ENCODE assay signal across 8 cellular contexts in genomic region chr17:17001874-17002520, GRCh38. TPM values are rescaled to one million over a fixed set of nuclear protein-coding genes. Genes with fewer than 3 reads are reported as not detected.
DNase-seq lines count a peak whose midpoint lies in the region; ATAC-seq, FAIRE-seq and TF ChIP-seq lines count a peak whose summit lies in the region.

No MANE protein-coding gene starts in this region.

- FAIRE-seq in GM19239 (lab: Jason Lieb, UNC) (peak; percentile 68), pancreas (lab: Jason Lieb, UNC) (no peak)

- no peaks in the 10 kb centered on the region for H3F3A ChIP-seq in Loucy (ENCODE audit: low read depth)

- H3K27me3 ChIP-seq in Loucy (ENCODE audit: insufficient read depth, low read length, poor library complexity, severe bottlenecking), result no peaks in the 10 kb centered on the region
- no peaks in the 10 kb centered on the region for H3K27me3 ChIP-seq in SJSA1 (replicated peaks)
- peaks cover 7% of the 10 kb centered on the region for H3K27me3 ChIP-seq in gastroesophageal sphincter
- H3K27me3 ChIP-seq in pancreas, result no peaks in the 10 kb centered on the region
- H3K27me3 ChIP-seq in upper lobe of left lung, result no peaks in the 10 kb centered on the region

- H3K4me3 ChIP-seq in Loucy (ENCODE audit: low read length, poor library complexity, severe bottlenecking) (no peak overlapping the region), SJSA1 (no peak overlapping the region), gastroesophageal sphincter (no peak overlapping the region), pancreas (no peak overlapping the region), upper lobe of left lung (no peak overlapping the region)

- H3K27ac ChIP-seq in SJSA1 (no peak overlapping the region), gastroesophageal sphincter (no peak overlapping the region), pancreas (no peak overlapping the region), upper lobe of left lung (no peak overlapping the region)

- H3K9me2 ChIP-seq in Loucy (replicated peaks; ENCODE audit: low read depth, low read length), result no peaks in the 10 kb centered on the region

- intact Hi-C loops in pancreas (cut with DNase I), result loop anchor here in 1 of 3 donors (5.0 to 10.0 kb wide), 2 partner anchors 143 to 310 kb away; no protein-coding TSS in a partner anchor

- no peaks in the 10 kb centered on the region for H3K79me2 ChIP-seq in Loucy (ENCODE audit: insufficient read depth, low read length)

- peak; percentile 84 for ATAC-seq in gastroesophageal sphincter
- peak; percentile 91 to 98 (median 94) for ATAC-seq in pancreas
- peak; percentile 89 to 90 for ATAC-seq in upper lobe of left lung (ENCODE audit: low FRiP score in 2 of 2)

- peak overlapping the region; percentile 80 for H2AFZ ChIP-seq in Loucy (ENCODE audit: low read length)

- H3K36me3 ChIP-seq in Loucy (ENCODE audit: insufficient read depth, low read length), result no peaks in the 10 kb centered on the region
- no peaks in the 10 kb centered on the region for H3K36me3 ChIP-seq in SJSA1
- no peaks in the 10 kb centered on the region for H3K36me3 ChIP-seq in gastroesophageal sphincter
- H3K36me3 ChIP-seq in pancreas, result no peaks in the 10 kb centered on the region
- no peaks in the 10 kb centered on the region for H3K36me3 ChIP-seq in upper lobe of left lung

- no peak for TF ChIP-seq POLR2A in gastroesophageal sphincter (IDR thresholded peaks at IDR 0.05)
- no peak for TF ChIP-seq POLR2A in upper lobe of left lung (IDR thresholded peaks at IDR 0.05)

- no peak overlapping the region for H3K9ac ChIP-seq in Loucy (ENCODE audit: low read depth, low read length, poor library complexity, severe bottlenecking)

- no peaks in the 10 kb centered on the region for H3K9me3 ChIP-seq in Loucy (ENCODE audit: insufficient read depth, low read depth, low read length)
- H3K9me3 ChIP-seq in SJSA1 (replicated peaks), result no peaks in the 10 kb centered on the region
- no peaks in the 10 kb centered on the region for H3K9me3 ChIP-seq in gastroesophageal sphincter
- no peaks in the 10 kb centered on the region for H3K9me3 ChIP-seq in pancreas
- no peaks in the 10 kb centered on the region for H3K9me3 ChIP-seq in upper lobe of left lung

- TF ChIP-seq EP300 in gastroesophageal sphincter (IDR thresholded peaks at IDR 0.05) (no peak), upper lobe of left lung (IDR thresholded peaks at IDR 0.05) (no peak)

- DNase-seq in AG08395 (ENCODE audit: low spot score) (peak; percentile 84), GM19239 (ENCODE audit: insufficient read length, low spot score) (peak; percentile 85), SJSA1 (ENCODE audit: low read depth in 1 of 2, low spot score in 2 of 2) (peak; percentile 58 to 68), pancreas (peak; percentile 69 to 96 (median 86)), upper lobe of left lung (peak; percentile 88 to 94)
- peak; percentile 91 for DNase-seq in activated effector memory CD4-positive, alpha-beta T cell treated with anti-CD3 and anti-CD28 coated beads, Interleukin-2, amount 50 U/mL, for 16 hours

- peaks cover 3% of the 10 kb centered on the region for H3K4me1 ChIP-seq in Loucy (ENCODE audit: insufficient read depth, low read length, poor library complexity, severe bottlenecking)
- H3K4me1 ChIP-seq in SJSA1 (replicated peaks), result no peaks in the 10 kb centered on the region; the same call in 1 of the 2 replicates
- H3K4me1 ChIP-seq in gastroesophageal sphincter, result peaks cover 0 to 10% (median 4%) of the 10 kb centered on the region in 3 donors
- H3K4me1 ChIP-seq in pancreas, result no peaks in the 10 kb centered on the region
- peaks cover 5 to 9% (median 6%) of the 10 kb centered on the region in 4 donors for H3K4me1 ChIP-seq in upper lobe of left lung

- 0 to 58% methylated on average over 1 to 3 of the region's 22 CpGs for WGBS in gastroesophageal sphincter (ENCODE audit: low coverage in 1 of 2), 2 donors
- 16 to 17% methylated on average over 22 of the region's 22 CpGs for WGBS in pancreas, 2 donors
- 45 to 49% methylated on average over 6 to 11 of the region's 22 CpGs for WGBS in upper lobe of left lung, 2 donors

- TF ChIP-seq CTCF in Loucy (conservative IDR thresholded peaks at IDR 0.05; ENCODE audit: low read length) (peak; percentile 90), gastroesophageal sphincter (IDR thresholded peaks at IDR 0.05) (peak; percentile 93 to 97 (median 96)), pancreas (IDR thresholded peaks at IDR 0.05) (peak; percentile 89 to 95 (median 94)), upper lobe of left lung (IDR thresholded peaks at IDR 0.05) (peak; percentile 83 to 93 (median 91))

- peak overlapping the region; percentile 46 for H3K4me2 ChIP-seq in Loucy (ENCODE audit: low read depth, low read length, poor library complexity, severe bottlenecking)

- no peaks in the 10 kb centered on the region for H4K20me1 ChIP-seq in Loucy (ENCODE audit: insufficient read depth, low read length, poor library complexity, severe bottlenecking)

RNA-seq across cellular contexts. Expression of gene TNFRSF13B, which starts 30.1 kb away (rescaled TPM):
- total RNA-seq in SJSA1 (2014; rRNA removed; shearing (Covaris generic)), result not detected in 2 replicates
- total RNA-seq in gastroesophageal sphincter (under 1 TPM in 1 of 4 donors, not detected in 3; 0.81 TPM), pancreas (under 1 TPM in 1 of 6 donors, not detected in 5; 0.16 TPM), upper lobe of left lung (1 to 10 TPM in 4 of 6 donors, under 1 TPM in 1, not detected in 1; 0.57 to 6.3 (median 2.1) TPM)
- polyA plus RNA-seq in pancreas, result not detected

RNA-seq across cellular contexts. Expression of gene MPRIP, which starts 40.3 kb away (rescaled TPM):
- 193 and 199 TPM in 2 replicates for total RNA-seq in SJSA1 (2014; rRNA removed; shearing (Covaris generic))
- total RNA-seq in gastroesophageal sphincter (100 to 1,000 TPM; 113 to 233 (median 155) TPM), pancreas (100 to 1,000 TPM in 2 of 6 donors, 10 to 100 TPM in 4; 91.8 to 134 (median 98.1) TPM), upper lobe of left lung (100 to 1,000 TPM; 201 to 380 (median 285) TPM)
- polyA plus RNA-seq in pancreas, result 100 to 1,000 TPM; 174 to 242 TPM
